1 cellular context compared by ENCODE assay signal in genomic region chr6:125924169-125924568, GRCh38.
TF ChIP-seq lines count a peak whose summit lies in the region.

No MANE protein-coding gene starts in this region.

TF ChIP-seq in K562, 482 proteins besides CTCF, POLR2A, EP300 and RAD21 (continued from another document and continues in another):
- TF ChIP-seq ZNF609 (CRISPR knock-in tag; IDR thresholded peaks at IDR 0.05; ENCODE audit: borderline replicate concordance) (no peak), CREB5 (CRISPR knock-in tag; IDR thresholded peaks at IDR 0.05) (no peak), ELF2 (CRISPR knock-in tag; IDR thresholded peaks at IDR 0.05) (no peak), BACH1 (tag; IDR thresholded peaks at IDR 0.05) (peak; percentile 19; the same call in 1 of the 2 replicates), PTRF (tag; IDR thresholded peaks at IDR 0.05) (0 out of 2 replicates have a peak, but pooled peaks have one; percentile 1), ZNF586 (CRISPR knock-in tag; conservative IDR thresholded peaks at IDR 0.05) (no peak), ZNF785 (CRISPR knock-in tag; IDR thresholded peaks at IDR 0.05) (no peak), ELF1 (tag; IDR thresholded peaks at IDR 0.05) (no peak; the same call in 1 of the 2 replicates), NUFIP1 (IDR thresholded peaks at IDR 0.05; ENCODE audit: partially characterized antibody) (no peak), NONO (IDR thresholded peaks at IDR 0.05; ENCODE audit: low read depth in 2 of 2, low read length in 1 of 2) (no peak), HIVEP1 (CRISPR knock-in tag; IDR thresholded peaks at IDR 0.05) (no peak), SUPT5H (IDR thresholded peaks at IDR 0.05) (no peak), HEY1 (CRISPR knock-in tag; IDR thresholded peaks at IDR 0.05; ENCODE audit: borderline replicate concordance) (no peak), EWSR1 (IDR thresholded peaks at IDR 0.05; ENCODE audit: borderline replicate concordance, low read depth, partially characterized antibody) (no peak), ZNF224 (CRISPR knock-in tag; IDR thresholded peaks at IDR 0.05) (no peak), PTBP1 (IDR thresholded peaks at IDR 0.05; ENCODE audit: low read depth, low read length) (no peak), RCOR1 (IDR thresholded peaks at IDR 0.05; ENCODE audit: borderline replicate concordance in 1 of 2, low read depth in 2 of 2, low read length in 2 of 2) (peak in 1 of 2 experiments; percentile 23; a peak in 1 of 4 replicates), PHB (CRISPR knock-in tag; IDR thresholded peaks at IDR 0.05) (no peak), ZNF175 (CRISPR knock-in tag; IDR thresholded peaks at IDR 0.05; ENCODE audit: low read depth) (no peak), SREBF2 (CRISPR knock-in tag; IDR thresholded peaks at IDR 0.05) (no peak), DPF2 (IDR thresholded peaks at IDR 0.05) (peak; percentile 69), KLF16 (IDR thresholded peaks at IDR 0.05) (no peak), CHAMP1 (IDR thresholded peaks at IDR 0.05) (no peak), RBM25 (IDR thresholded peaks at IDR 0.05; ENCODE audit: low read depth, low read length, severe bottlenecking) (no peak), ARID3B (CRISPR knock-in tag; IDR thresholded peaks at IDR 0.05; ENCODE audit: borderline replicate concordance) (no peak), ZSCAN32 (CRISPR knock-in tag; IDR thresholded peaks at IDR 0.05) (no peak), ZBTB9 (CRISPR knock-in tag; IDR thresholded peaks at IDR 0.05) (no peak), MAFG (tag; conservative IDR thresholded peaks at IDR 0.05) (peak; percentile 88), SIRT6 (IDR thresholded peaks at IDR 0.05; ENCODE audit: low read depth, low read length) (no peak), BDP1 (IDR thresholded peaks at IDR 0.05; ENCODE audit: insufficient read depth, insufficient read length) (no peak), PYGO2 (tag; IDR thresholded peaks at IDR 0.05) (no peak), CBX1 (IDR thresholded peaks at IDR 0.05; ENCODE audit: low read depth) (no peak)
- TF ChIP-seq, protein P1, sequence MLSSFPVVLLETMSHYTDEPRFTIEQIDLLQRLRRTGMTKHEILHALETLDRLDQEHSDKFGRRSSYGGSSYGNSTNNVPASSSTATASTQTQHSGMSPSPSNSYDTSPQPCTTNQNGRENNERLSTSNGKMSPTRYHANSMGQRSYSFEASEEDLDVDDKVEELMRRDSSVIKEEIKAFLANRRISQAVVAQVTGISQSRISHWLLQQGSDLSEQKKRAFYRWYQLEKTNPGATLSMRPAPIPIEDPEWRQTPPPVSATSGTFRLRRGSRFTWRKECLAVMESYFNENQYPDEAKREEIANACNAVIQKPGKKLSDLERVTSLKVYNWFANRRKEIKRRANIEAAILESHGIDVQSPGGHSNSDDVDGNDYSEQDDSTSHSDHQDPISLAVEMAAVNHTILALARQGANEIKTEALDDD (IDR thresholded peaks at IDR 0.05), result no peak
- TF ChIP-seq, protein P2, sequence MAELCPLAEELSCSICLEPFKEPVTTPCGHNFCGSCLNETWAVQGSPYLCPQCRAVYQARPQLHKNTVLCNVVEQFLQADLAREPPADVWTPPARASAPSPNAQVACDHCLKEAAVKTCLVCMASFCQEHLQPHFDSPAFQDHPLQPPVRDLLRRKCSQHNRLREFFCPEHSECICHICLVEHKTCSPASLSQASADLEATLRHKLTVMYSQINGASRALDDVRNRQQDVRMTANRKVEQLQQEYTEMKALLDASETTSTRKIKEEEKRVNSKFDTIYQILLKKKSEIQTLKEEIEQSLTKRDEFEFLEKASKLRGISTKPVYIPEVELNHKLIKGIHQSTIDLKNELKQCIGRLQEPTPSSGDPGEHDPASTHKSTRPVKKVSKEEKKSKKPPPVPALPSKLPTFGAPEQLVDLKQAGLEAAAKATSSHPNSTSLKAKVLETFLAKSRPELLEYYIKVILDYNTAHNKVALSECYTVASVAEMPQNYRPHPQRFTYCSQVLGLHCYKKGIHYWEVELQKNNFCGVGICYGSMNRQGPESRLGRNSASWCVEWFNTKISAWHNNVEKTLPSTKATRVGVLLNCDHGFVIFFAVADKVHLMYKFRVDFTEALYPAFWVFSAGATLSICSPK (IDR thresholded peaks at IDR 0.05; ENCODE audit: borderline replicate concordance), result no peak
- TF ChIP-seq, protein P3, sequence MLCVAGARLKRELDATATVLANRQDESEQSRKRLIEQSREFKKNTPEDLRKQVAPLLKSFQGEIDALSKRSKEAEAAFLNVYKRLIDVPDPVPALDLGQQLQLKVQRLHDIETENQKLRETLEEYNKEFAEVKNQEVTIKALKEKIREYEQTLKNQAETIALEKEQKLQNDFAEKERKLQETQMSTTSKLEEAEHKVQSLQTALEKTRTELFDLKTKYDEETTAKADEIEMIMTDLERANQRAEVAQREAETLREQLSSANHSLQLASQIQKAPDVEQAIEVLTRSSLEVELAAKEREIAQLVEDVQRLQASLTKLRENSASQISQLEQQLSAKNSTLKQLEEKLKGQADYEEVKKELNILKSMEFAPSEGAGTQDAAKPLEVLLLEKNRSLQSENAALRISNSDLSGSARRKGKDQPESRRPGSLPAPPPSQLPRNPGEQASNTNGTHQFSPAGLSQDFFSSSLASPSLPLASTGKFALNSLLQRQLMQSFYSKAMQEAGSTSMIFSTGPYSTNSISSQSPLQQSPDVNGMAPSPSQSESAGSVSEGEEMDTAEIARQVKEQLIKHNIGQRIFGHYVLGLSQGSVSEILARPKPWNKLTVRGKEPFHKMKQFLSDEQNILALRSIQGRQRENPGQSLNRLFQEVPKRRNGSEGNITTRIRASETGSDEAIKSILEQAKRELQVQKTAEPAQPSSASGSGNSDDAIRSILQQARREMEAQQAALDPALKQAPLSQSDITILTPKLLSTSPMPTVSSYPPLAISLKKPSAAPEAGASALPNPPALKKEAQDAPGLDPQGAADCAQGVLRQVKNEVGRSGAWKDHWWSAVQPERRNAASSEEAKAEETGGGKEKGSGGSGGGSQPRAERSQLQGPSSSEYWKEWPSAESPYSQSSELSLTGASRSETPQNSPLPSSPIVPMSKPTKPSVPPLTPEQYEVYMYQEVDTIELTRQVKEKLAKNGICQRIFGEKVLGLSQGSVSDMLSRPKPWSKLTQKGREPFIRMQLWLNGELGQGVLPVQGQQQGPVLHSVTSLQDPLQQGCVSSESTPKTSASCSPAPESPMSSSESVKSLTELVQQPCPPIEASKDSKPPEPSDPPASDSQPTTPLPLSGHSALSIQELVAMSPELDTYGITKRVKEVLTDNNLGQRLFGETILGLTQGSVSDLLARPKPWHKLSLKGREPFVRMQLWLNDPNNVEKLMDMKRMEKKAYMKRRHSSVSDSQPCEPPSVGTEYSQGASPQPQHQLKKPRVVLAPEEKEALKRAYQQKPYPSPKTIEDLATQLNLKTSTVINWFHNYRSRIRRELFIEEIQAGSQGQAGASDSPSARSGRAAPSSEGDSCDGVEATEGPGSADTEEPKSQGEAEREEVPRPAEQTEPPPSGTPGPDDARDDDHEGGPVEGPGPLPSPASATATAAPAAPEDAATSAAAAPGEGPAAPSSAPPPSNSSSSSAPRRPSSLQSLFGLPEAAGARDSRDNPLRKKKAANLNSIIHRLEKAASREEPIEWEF (CRISPR knock-in tag; IDR thresholded peaks at IDR 0.05), result no peak
- TF ChIP-seq, protein P4, sequence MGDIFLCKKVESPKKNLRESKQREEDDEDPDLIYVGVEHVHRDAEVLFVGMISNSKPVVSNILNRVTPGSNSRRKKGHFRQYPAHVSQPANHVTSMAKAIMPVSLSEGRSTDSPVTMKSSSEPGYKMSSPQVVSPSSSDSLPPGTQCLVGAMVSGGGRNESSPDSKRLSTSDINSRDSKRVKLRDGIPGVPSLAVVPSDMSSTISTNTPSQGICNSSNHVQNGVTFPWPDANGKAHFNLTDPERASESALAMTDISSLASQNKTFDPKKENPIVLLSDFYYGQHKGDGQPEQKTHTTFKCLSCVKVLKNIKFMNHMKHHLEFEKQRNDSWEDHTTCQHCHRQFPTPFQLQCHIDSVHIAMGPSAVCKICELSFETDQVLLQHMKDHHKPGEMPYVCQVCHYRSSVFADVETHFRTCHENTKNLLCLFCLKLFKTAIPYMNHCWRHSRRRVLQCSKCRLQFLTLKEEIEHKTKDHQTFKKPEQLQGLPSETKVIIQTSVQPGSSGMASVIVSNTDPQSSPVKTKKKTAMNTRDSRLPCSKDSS (IDR thresholded peaks at IDR 0.05; ENCODE audit: low read depth, partially characterized antibody), result no peak
